Comparison of ENCODE assay signal across 32 cellular contexts in genomic region chr22:17493384-17493981, GRCh38.
"Had no signal": no experiment of that assay in that cellular context is flagged by ENCODE, and none has a peak within 500 bp of the region (broad histone marks: within the 10 kb centered on the region; RNA-seq: fewer than 3 reads in every experiment).

No MANE protein-coding gene starts in this region.

- H3K9me3 ChIP-seq: pancreas, prostate gland, thyroid gland, upper lobe of left lung had no signal

- H3K36me3 Mint-ChIP-seq: activated naive CD4-positive, alpha-beta T cell treated with anti-CD3 and anti-CD28 coated beads, Interleukin-2, amount 50 U/mL, for 24 hours; stimulated activated memory B cell treated with anti-CD40 and anti-IgM and Interleukin-4, amounts not matched to agents 10 μg/mL and 1 μg/mL and 100 μg/mL, for 72 hours had no signal

- FAIRE-seq: bronchial epithelial cell, colon, frontal cortex, pancreas, small intestine had no signal

- H3K4me3 ChIP-seq: lung, pancreas, prostate gland, thyroid gland, upper lobe of left lung had no signal

- ATAC-seq: activated naive CD8-positive, alpha-beta T cell treated with anti-CD3 and anti-CD28 coated beads, Interleukin-2, amount 50 U/mL, for 24 hours; left lobe of liver; pancreas; sciatic nerve; stimulated activated memory B cell treated with anti-CD40 and anti-IgM and Interleukin-4, amounts not matched to agents 10 μg/mL and 1 μg/mL and 100 μg/mL, for 72 hours; stimulated activated naive CD8-positive, alpha-beta T cell treated with anti-CD3 and anti-CD28 coated beads, Interleukin-15, amount 100 ng/mL, for 72 hours had no signal

- H3K4me1 Mint-ChIP-seq: activated CD4-positive, alpha-beta memory T cell treated with anti-CD3 and anti-CD28 coated beads, Interleukin-2, amount 10 ng/mL, durations not matched to agents 7 days and 5 days; activated CD4-positive, alpha-beta T cell treated with anti-CD3 and anti-CD28 coated beads, Interleukin-2, amount 10 ng/mL, durations not matched to agents 7 days and 5 days; activated naive CD4-positive, alpha-beta T cell treated with anti-CD3 and anti-CD28 coated beads, Interleukin-2, amount 50 U/mL, for 24 hours; activated naive CD8-positive, alpha-beta T cell treated with anti-CD3 and anti-CD28 coated beads, Interleukin-2, amount 50 U/mL, for 24 hours; stimulated activated naive CD8-positive, alpha-beta T cell treated with anti-CD3 and anti-CD28 coated beads, Interleukin-15, amount 100 ng/mL, for 72 hours had no signal

- H3K4me3 Mint-ChIP-seq: activated CD4-positive, alpha-beta memory T cell treated with anti-CD3 and anti-CD28 coated beads, Interleukin-2, amount 10 ng/mL, durations not matched to agents 7 days and 5 days; activated CD4-positive, alpha-beta T cell treated with anti-CD3 and anti-CD28 coated beads, Interleukin-2, amount 10 ng/mL, durations not matched to agents 7 days and 5 days; activated naive CD4-positive, alpha-beta T cell treated with anti-CD3 and anti-CD28 coated beads, Interleukin-2, amount 50 U/mL, for 24 hours; activated naive CD8-positive, alpha-beta T cell treated with anti-CD3 and anti-CD28 coated beads, Interleukin-2, amount 50 U/mL, for 24 hours; nephron; stimulated activated memory B cell treated with anti-CD40 and anti-IgM and Interleukin-4, amounts not matched to agents 10 μg/mL and 1 μg/mL and 100 μg/mL, for 72 hours; stimulated activated naive CD8-positive, alpha-beta T cell treated with anti-CD3 and anti-CD28 coated beads, Interleukin-15, amount 100 ng/mL, for 72 hours had no signal

- DNase-seq: activated CD4-positive, alpha-beta memory T cell treated with anti-CD3 and anti-CD28 coated beads, Interleukin-2, amount 10 ng/mL, durations not matched to agents 7 days and 5 days; activated CD4-positive, alpha-beta T cell treated with anti-CD3 and anti-CD28 coated beads for 1 hour; activated CD4-positive, alpha-beta T cell treated with anti-CD3 and anti-CD28 coated beads, Interleukin-2, amount 10 ng/mL, durations not matched to agents 7 days and 5 days; activated CD8-positive, alpha-beta memory T cell treated with anti-CD3 and anti-CD28 coated beads, Interleukin-2, amount 50 U/mL, for 48 hours; activated naive CD8-positive, alpha-beta T cell treated with anti-CD3 and anti-CD28 coated beads, Interleukin-2, amount 50 U/mL, for 24 hours; activated T-cell treated with anti-CD3 and anti-CD28 coated beads, Interleukin-2, amount 50 U/mL, for 48 hours; dermis blood vessel endothelial cell; effector CD8-positive, alpha-beta T cell; hippocampal formation; kidney glomerular epithelial cell; pancreas; retina; small intestine; stimulated activated CD4-positive, alpha-beta T cell treated with anti-CD3 and anti-CD28 coated beads, Interleukin-1b, Interleukin-23, amount 100 ng/mL, for 48 hours; stimulated activated CD4-positive, alpha-beta T cell treated with anti-CD3 and anti-CD28 coated beads, Interleukin-4, amount 100 ng/mL, for 4 hours; stimulated activated CD8-positive, alpha-beta memory T cell treated with anti-CD3 and anti-CD28 coated beads, Interleukin-4, amount 100 ng/mL, for 48 hours; stimulated activated naive CD8-positive, alpha-beta T cell treated with anti-CD3 and anti-CD28 coated beads, Interleukin-15, amount 100 ng/mL, for 72 hours; substantia nigra; T-helper 2 cell; thyroid gland; upper lobe of left lung had no signal

- H3K4me1 ChIP-seq: prostate gland, thyroid gland, upper lobe of left lung had no signal

- H3K27me3 Mint-ChIP-seq: activated CD4-positive, alpha-beta memory T cell treated with anti-CD3 and anti-CD28 coated beads, Interleukin-2, amount 10 ng/mL, durations not matched to agents 7 days and 5 days; activated CD4-positive, alpha-beta T cell treated with anti-CD3 and anti-CD28 coated beads, Interleukin-2, amount 10 ng/mL, durations not matched to agents 7 days and 5 days; activated naive CD4-positive, alpha-beta T cell treated with anti-CD3 and anti-CD28 coated beads, Interleukin-2, amount 50 U/mL, for 24 hours; activated naive CD8-positive, alpha-beta T cell treated with anti-CD3 and anti-CD28 coated beads, Interleukin-2, amount 50 U/mL, for 24 hours; stimulated activated naive CD8-positive, alpha-beta T cell treated with anti-CD3 and anti-CD28 coated beads, Interleukin-15, amount 100 ng/mL, for 72 hours had no signal

- H3K27ac ChIP-seq: pancreas, prostate gland, thyroid gland, upper lobe of left lung had no signal

- H3K9me3 Mint-ChIP-seq: activated CD4-positive, alpha-beta memory T cell treated with anti-CD3 and anti-CD28 coated beads, Interleukin-2, amount 10 ng/mL, durations not matched to agents 7 days and 5 days; activated CD4-positive, alpha-beta T cell treated with anti-CD3 and anti-CD28 coated beads, Interleukin-2, amount 10 ng/mL, durations not matched to agents 7 days and 5 days; activated naive CD4-positive, alpha-beta T cell treated with anti-CD3 and anti-CD28 coated beads, Interleukin-2, amount 50 U/mL, for 24 hours; activated naive CD8-positive, alpha-beta T cell treated with anti-CD3 and anti-CD28 coated beads, Interleukin-2, amount 50 U/mL, for 24 hours; activated T-helper 2 cell treated with anti-CD3 and anti-CD28 coated beads, Interferon-gamma antibody, Interleukin-2, Interleukin-4, amounts not matched to agents 10 μg/mL and 5 μg/mL and 100 μg/mL, durations not matched to agents 14 hours and 24 hours and 36 hours; nephron; stimulated activated memory B cell treated with anti-CD40 and anti-IgM and Interleukin-4, amounts not matched to agents 10 μg/mL and 1 μg/mL and 100 μg/mL, for 72 hours; stimulated activated naive CD8-positive, alpha-beta T cell treated with anti-CD3 and anti-CD28 coated beads, Interleukin-15, amount 100 ng/mL, for 72 hours had no signal

- H3K27me3 ChIP-seq: pancreas, thyroid gland, upper lobe of left lung had no signal

- H3K36me3 ChIP-seq: pancreas, prostate gland, thyroid gland had no signal

- H3K27ac Mint-ChIP-seq: activated CD4-positive, alpha-beta memory T cell treated with anti-CD3 and anti-CD28 coated beads, Interleukin-2, amount 10 ng/mL, durations not matched to agents 7 days and 5 days; activated CD4-positive, alpha-beta T cell treated with anti-CD3 and anti-CD28 coated beads, Interleukin-2, amount 10 ng/mL, durations not matched to agents 7 days and 5 days; activated naive CD4-positive, alpha-beta T cell treated with anti-CD3 and anti-CD28 coated beads, Interleukin-2, amount 50 U/mL, for 24 hours; activated naive CD8-positive, alpha-beta T cell treated with anti-CD3 and anti-CD28 coated beads, Interleukin-2, amount 50 U/mL, for 24 hours; activated T-helper 2 cell treated with anti-CD3 and anti-CD28 coated beads, Interferon-gamma antibody, Interleukin-2, Interleukin-4, amounts not matched to agents 10 μg/mL and 5 μg/mL and 100 μg/mL, durations not matched to agents 14 hours and 24 hours and 36 hours; stimulated activated memory B cell treated with anti-CD40 and anti-IgM and Interleukin-4, amounts not matched to agents 10 μg/mL and 1 μg/mL and 100 μg/mL, for 72 hours had no signal
